19 cellular contexts compared by ENCODE assay signal in genomic region chr15:64444836-64445235, GRCh38. TPM values are rescaled to one million over a fixed set of nuclear protein-coding genes. Genes with fewer than 3 reads are reported as not detected.
A peak's percentile ranks its signal among the peaks of the same experiment; 100 is the strongest.
DNase-seq lines count a peak whose midpoint lies in the region; ATAC-seq, FAIRE-seq and TF ChIP-seq lines count a peak whose summit lies in the region.
"Had no signal": no experiment of that assay in that cellular context is flagged by ENCODE, and none has a peak within 500 bp of the region (broad histone marks: within the 10 kb centered on the region; RNA-seq: fewer than 3 reads in every experiment).

No MANE protein-coding gene starts in this region.

- no peak overlapping the region for H3K14ac ChIP-seq in trophoblast cell (ENCODE audit: low read length)

- FAIRE-seq in astrocyte (lab: Jason Lieb, UNC) = no peak
- FAIRE-seq: colon had no signal

- H3K18ac ChIP-seq in trophoblast cell (ENCODE audit: low read length) = no peak overlapping the region

- no peak overlapping the region for H4K8ac ChIP-seq in trophoblast cell (ENCODE audit: low read depth, low read length)

- peaks cover 5% of the 10 kb centered on the region for H3K79me1 ChIP-seq in trophoblast cell (ENCODE audit: low read length)

- H4K91ac ChIP-seq in trophoblast cell (ENCODE audit: low read depth, low read length) = no peak overlapping the region

- no peaks in the 10 kb centered on the region for H3K9me3 ChIP-seq in astrocyte (ENCODE audit: insufficient read depth, low read depth, low read length)
- H3K9me3 ChIP-seq in trophoblast cell (ENCODE audit: insufficient read depth, low read depth, low read length) = no peaks in the 10 kb centered on the region
- H3K9me3 ChIP-seq: Caco-2, esophagus squamous epithelium had no signal

- H3K36me3 Mint-ChIP-seq in activated CD4-positive, alpha-beta T cell treated with anti-CD3 and anti-CD28 coated beads, Interleukin-2, amount 10 ng/mL, durations not matched to agents 7 days and 5 days (ENCODE audit: low read depth) = peaks cover 40% of the 10 kb centered on the region
- peaks cover 7% of the 10 kb centered on the region for H3K36me3 Mint-ChIP-seq in astrocyte (ENCODE audit: low read depth, unreplicated experiment)

- H3K27ac ChIP-seq in KMS-11 (peak overlapping the region; percentile 57), astrocyte (ENCODE audit: low read depth, low read length) (peak overlapping the region; percentile 78), trophoblast cell (ENCODE audit: low read depth, low read length) (peak overlapping the region; percentile 87)

- no peak overlapping the region for H2BK5ac ChIP-seq in trophoblast cell (ENCODE audit: low read depth, low read length, poor library complexity)

- H3K4me1 Mint-ChIP-seq in activated CD4-positive, alpha-beta T cell treated with anti-CD3 and anti-CD28 coated beads, Interleukin-2, amount 10 ng/mL, durations not matched to agents 7 days and 5 days = peaks cover 56% of the 10 kb centered on the region
- peaks cover 23% of the 10 kb centered on the region for H3K4me1 Mint-ChIP-seq in astrocyte (ENCODE audit: low read depth, unreplicated experiment)

- H3K9ac ChIP-seq in KMS-11 = no peak overlapping the region
- H3K9ac ChIP-seq in astrocyte (ENCODE audit: low read length) = peak overlapping the region; percentile 58
- no peak overlapping the region for H3K9ac ChIP-seq in trophoblast cell (ENCODE audit: low read length)

- CTCF ChIA-PET in activated CD4-positive, alpha-beta T cell treated with anti-CD3 and anti-CD28 coated beads, Interleukin-2, amount 10 ng/mL, durations not matched to agents 7 days and 5 days (lab: Charles Lee) = interaction anchor here (0.9 kb wide), 1 partner anchor 11 kb away, joined by 4 read pairs; no protein-coding TSS in a partner anchor

- no peak for TF ChIP-seq CTCF in KMS-11 (conservative IDR thresholded peaks at IDR 0.05; ENCODE audit: low read depth, low read length)
- TF ChIP-seq CTCF in astrocyte (IDR thresholded peaks at IDR 0.05; ENCODE audit: insufficient read depth, low read depth, low read length) = no peak

- no peaks in the 10 kb centered on the region for H3K27me3 Mint-ChIP-seq in activated CD4-positive, alpha-beta T cell treated with anti-CD3 and anti-CD28 coated beads, Interleukin-2, amount 10 ng/mL, durations not matched to agents 7 days and 5 days
- no peaks in the 10 kb centered on the region for H3K27me3 Mint-ChIP-seq in astrocyte (ENCODE audit: low read depth, unreplicated experiment)
- H3K27me3 Mint-ChIP-seq: IgD-negative memory B cell had no signal

- no peak overlapping the region for H2BK12ac ChIP-seq in trophoblast cell (ENCODE audit: low read length)

- peaks cover 47% of the 10 kb centered on the region for H3K4me1 ChIP-seq in KMS-11 (ENCODE audit: low read depth, poor library complexity, severe bottlenecking)
- peaks cover 17% of the 10 kb centered on the region for H3K4me1 ChIP-seq in astrocyte (ENCODE audit: insufficient read depth, low read length)
- H3K4me1 ChIP-seq in trophoblast cell (ENCODE audit: control insufficient read depth in 1 of 2, insufficient read depth in 2 of 2, low read length in 2 of 2) = peaks cover 0 to 5% of the 10 kb centered on the region in 2 experiments

- no peak overlapping the region for H3K4me3 Mint-ChIP-seq in activated CD4-positive, alpha-beta T cell treated with anti-CD3 and anti-CD28 coated beads, Interleukin-2, amount 10 ng/mL, durations not matched to agents 7 days and 5 days
- H3K4me3 Mint-ChIP-seq in astrocyte (ENCODE audit: unreplicated experiment) = no peak overlapping the region
- H3K4me3 Mint-ChIP-seq: IgD-negative memory B cell had no signal

- DNase-seq in activated CD4-positive, alpha-beta T cell treated with anti-CD3 and anti-CD28 coated beads, Interleukin-2, amount 10 ng/mL, durations not matched to agents 7 days and 5 days = no peak
- DNase-seq in activated CD4-positive, alpha-beta T cell treated with anti-CD3 and anti-CD28 coated beads, Interleukin-2, amount 50 U/mL, for 48 hours = no peak
- DNase-seq in astrocyte (ENCODE audit: low read depth) (no peak), trophoblast cell (no peak), NCI-H2107 (lab: John Stamatoyannopoulos, UW) (no peak)
- DNase-seq: activated CD4-positive, alpha-beta T cell treated with anti-CD3 and anti-CD28 coated beads, Interleukin-2, amount 50 U/mL, for 4 hours; Caco-2; esophagus squamous epithelium; GOT3; hippocampal formation; left colon; NCI-H1436 treated with DMSO at 0.1 percent for 48 hours; NCI-H510A treated with DMSO at 0.1 percent for 48 hours; T1000 had no signal

- H2AK5ac ChIP-seq in trophoblast cell (ENCODE audit: low read length) = no peak overlapping the region

- H3K23ac ChIP-seq in trophoblast cell (ENCODE audit: low read length) = no peak overlapping the region

- ATAC-seq in GM21390 (IDR thresholded peaks at IDR 0.05; ENCODE audit: unreplicated experiment) = no peak
- no peak for ATAC-seq in HG03521 (IDR thresholded peaks at IDR 0.05; ENCODE audit: unreplicated experiment)
- ATAC-seq: left colon had no signal

- no peaks in the 10 kb centered on the region for H3K79me2 ChIP-seq in KMS-11 (ENCODE audit: insufficient read depth, low read depth)
- H3K79me2 ChIP-seq in astrocyte (ENCODE audit: insufficient read depth, low read length) = no peaks in the 10 kb centered on the region
- no peaks in the 10 kb centered on the region for H3K79me2 ChIP-seq in trophoblast cell (ENCODE audit: control insufficient read depth, insufficient read depth, low read length, poor library complexity)

- H3K36me3 ChIP-seq in KMS-11 (ENCODE audit: insufficient read depth) (no peaks in the 10 kb centered on the region), astrocyte (ENCODE audit: insufficient read depth, low read length) (peaks cover 8% of the 10 kb centered on the region), trophoblast cell (ENCODE audit: control insufficient read depth in 1 of 2, insufficient read depth in 2 of 2, low read length in 2 of 2) (peaks cover 9 to 10% of the 10 kb centered on the region in 2 experiments)

- H3K27ac Mint-ChIP-seq in activated CD4-positive, alpha-beta T cell treated with anti-CD3 and anti-CD28 coated beads, Interleukin-2, amount 10 ng/mL, durations not matched to agents 7 days and 5 days = peak overlapping the region; percentile 56
- peak overlapping the region; percentile 94 for H3K27ac Mint-ChIP-seq in astrocyte (ENCODE audit: unreplicated experiment)

- POLR2A ChIA-PET in activated CD4-positive, alpha-beta T cell treated with anti-CD3 and anti-CD28 coated beads, Interleukin-2, amount 10 ng/mL, durations not matched to agents 7 days and 5 days (lab: Charles Lee) = interaction anchor here (1.0 kb wide), 1 partner anchor 15 kb away, joined by 5 read pairs; no protein-coding TSS in a partner anchor

- H2AFZ ChIP-seq in KMS-11 (ENCODE audit: low read depth) = no peak overlapping the region
- no peak overlapping the region for H2AFZ ChIP-seq in astrocyte (ENCODE audit: low read depth, low read length)
- H2AFZ ChIP-seq in trophoblast cell (ENCODE audit: insufficient read depth, low read length, poor library complexity) = no peak overlapping the region

- H3K4me3 ChIP-seq in KMS-11 (IDR thresholded peaks at IDR 0.05; ENCODE audit: insufficient read depth, low read depth, low read length) (no peak overlapping the region), astrocyte (ENCODE audit: insufficient read depth, low read depth, low read length) (peak overlapping the region; percentile 42), trophoblast cell (ENCODE audit: low read depth, low read length) (no peak overlapping the region)
- H3K4me3 ChIP-seq: esophagus squamous epithelium had no signal

- no peak overlapping the region for H4K12ac ChIP-seq in trophoblast cell (ENCODE audit: low read depth, low read length)

- H3K4ac ChIP-seq in trophoblast cell (ENCODE audit: low read depth, low read length) = no peak overlapping the region

- H3K9me3 Mint-ChIP-seq in activated CD4-positive, alpha-beta T cell treated with anti-CD3 and anti-CD28 coated beads, Interleukin-2, amount 10 ng/mL, durations not matched to agents 7 days and 5 days = no peaks in the 10 kb centered on the region
- no peaks in the 10 kb centered on the region for H3K9me3 Mint-ChIP-seq in astrocyte (ENCODE audit: unreplicated experiment)
- H3K9me3 Mint-ChIP-seq: IgD-negative memory B cell had no signal

- H3K27me3 ChIP-seq in KMS-11 (ENCODE audit: insufficient read depth, low read depth) = no peaks in the 10 kb centered on the region
- H3K27me3 ChIP-seq in astrocyte (ENCODE audit: insufficient read depth, low read length) = no peaks in the 10 kb centered on the region
- H3K27me3 ChIP-seq in trophoblast cell (ENCODE audit: insufficient read depth, low read length) = no peaks in the 10 kb centered on the region
- H3K27me3 ChIP-seq: esophagus squamous epithelium had no signal

- H3K4me2 ChIP-seq in KMS-11 (peak overlapping the region; percentile 91), astrocyte (ENCODE audit: low read length) (peak overlapping the region; percentile 85), trophoblast cell (ENCODE audit: low read length) (no peak overlapping the region)

- H4K20me1 ChIP-seq in KMS-11 (ENCODE audit: insufficient read depth) = no peaks in the 10 kb centered on the region
- H4K20me1 ChIP-seq in astrocyte (ENCODE audit: insufficient read depth, low read length) = no peaks in the 10 kb centered on the region

- no peak overlapping the region for H2BK120ac ChIP-seq in trophoblast cell (ENCODE audit: insufficient read depth, low read length, poor library complexity)

RNA-seq across cellular contexts. Expression of gene ZNF609, which starts 15.5 kb away (rescaled TPM):
- total RNA-seq in activated CD4-positive, alpha-beta T cell treated with anti-CD3 and anti-CD28 coated beads, Interleukin-2, amount 10 ng/mL, durations not matched to agents 7 days and 5 days = 10 to 100 TPM; 38.9 to 42.1 TPM
- 38.5 and 40.8 TPM in 2 replicates for total RNA-seq in astrocyte
- 20.0 and 20.6 TPM in 2 replicates for polyA plus RNA-seq in trophoblast cell (2013)

RNA-seq across cellular contexts. Expression of gene TRIP4, which starts 57.2 kb away (rescaled TPM):
- total RNA-seq in activated CD4-positive, alpha-beta T cell treated with anti-CD3 and anti-CD28 coated beads, Interleukin-2, amount 10 ng/mL, durations not matched to agents 7 days and 5 days = 10 to 100 TPM; 22.1 to 29.8 TPM
- 32.0 and 40.7 TPM in 2 replicates for total RNA-seq in astrocyte
- polyA plus RNA-seq in trophoblast cell (2013) = 50.9 and 52.0 TPM in 2 replicates
